In the genomic region with DNA sequence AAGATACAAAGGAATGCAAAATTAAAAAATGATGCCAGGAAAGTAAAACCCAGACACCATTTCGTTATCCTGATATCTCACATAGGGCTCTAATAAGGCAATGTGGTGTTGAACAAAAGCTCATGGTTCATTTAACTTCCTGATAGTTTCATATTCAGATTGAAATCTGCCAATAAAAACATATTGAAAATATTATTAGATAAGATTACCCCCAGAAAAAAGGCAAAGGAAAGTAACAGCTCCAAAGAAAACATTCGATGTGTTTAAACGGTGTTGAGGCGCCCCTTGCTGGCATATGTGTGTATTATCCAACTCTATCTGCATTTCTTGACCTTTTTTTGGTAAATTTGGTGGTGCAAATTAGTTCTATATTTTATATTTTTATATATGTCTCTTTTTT, we compare ENCODE assay signal across 8 cellular contexts.
DNase-seq lines count a peak whose midpoint lies in the region; ATAC-seq, FAIRE-seq and TF ChIP-seq lines count a peak whose summit lies in the region.

No MANE protein-coding gene starts in this region.

- H3K36me3 ChIP-seq in left ventricle myocardium inferior (peaks cover 31% of the 10 kb centered on the region), small intestine (ENCODE audit: control insufficient read depth in 2 of 2, insufficient read depth in 2 of 2, low read length in 2 of 2) (peaks cover 8 to 15% of the 10 kb centered on the region in 2 donors)

- intact Hi-C loops in left ventricle myocardium inferior (cut with micrococcal nuclease), result loop anchor here (5.0 kb wide), 2 partner anchors 169 to 229 kb away; a partner anchor contains a TSS

- WGBS in small intestine, 3 donors, result 17 to 30% (median 24%) methylated on average over 4 of the region's 4 CpGs

- DNase-seq in OCI-M1 (lab: John Stamatoyannopoulos, UW), result peak; percentile 69
- peak; percentile 47 for DNase-seq in activated naive CD4-positive, alpha-beta T cell treated with anti-CD3 and anti-CD28 coated beads, Interleukin-2, amount 50 U/mL, for 16 hours
- DNase-seq in left ventricle myocardium inferior, result peak; percentile 19
- DNase-seq in small intestine, result peak; percentile 52
- no peak for DNase-seq in HTR-8/SVneo (ENCODE audit: insufficient read length, low spot score)

- no peaks in the 10 kb centered on the region for H3K27me3 ChIP-seq in left ventricle myocardium inferior (ENCODE audit: low read depth)
- no peaks in the 10 kb centered on the region for H3K27me3 ChIP-seq in small intestine (ENCODE audit: control insufficient read depth in 2 of 2, insufficient read depth in 2 of 2, low read length in 2 of 2)

- H3K4me3 ChIP-seq in left ventricle myocardium inferior, result no peak overlapping the region
- no peak overlapping the region for H3K4me3 ChIP-seq in small intestine (ENCODE audit: low read depth in 1 of 2, low read length in 2 of 2)

- no peak for ATAC-seq in GM21447 (IDR thresholded peaks at IDR 0.05; ENCODE audit: unreplicated experiment)

- peak; percentile 79 for TF ChIP-seq CTCF in left ventricle myocardium inferior (IDR thresholded peaks at IDR 0.05; ENCODE audit: borderline replicate concordance)

- H3K4me1 ChIP-seq in left ventricle myocardium inferior, result peaks cover 10% of the 10 kb centered on the region
- H3K4me1 ChIP-seq in small intestine (ENCODE audit: control insufficient read depth in 2 of 2, insufficient read depth in 1 of 2, low read depth in 1 of 2, low read length in 1 of 2), result no peaks in the 10 kb centered on the region

- H3K27ac ChIP-seq in left ventricle myocardium inferior (replicated peaks), result no peak overlapping the region
- H3K27ac ChIP-seq in small intestine (ENCODE audit: low read depth in 1 of 2, low read length in 1 of 2), result no peak overlapping the region

- FAIRE-seq in A204.1 (lab: Jason Lieb, UNC) (peak; percentile 97), G401.6 (lab: Jason Lieb, UNC) (peak; percentile 82), small intestine (lab: Jason Lieb, UNC) (no peak), HTR-8/SVneo (lab: Jason Lieb, UNC) (no peak)

- H3K9me3 ChIP-seq in left ventricle myocardium inferior (replicated peaks), result no peaks in the 10 kb centered on the region
- no peaks in the 10 kb centered on the region for H3K9me3 ChIP-seq in small intestine (ENCODE audit: control insufficient read depth, low read depth)
